Comparison of ENCODE assay signal across 16 cellular contexts in the genomic region with DNA sequence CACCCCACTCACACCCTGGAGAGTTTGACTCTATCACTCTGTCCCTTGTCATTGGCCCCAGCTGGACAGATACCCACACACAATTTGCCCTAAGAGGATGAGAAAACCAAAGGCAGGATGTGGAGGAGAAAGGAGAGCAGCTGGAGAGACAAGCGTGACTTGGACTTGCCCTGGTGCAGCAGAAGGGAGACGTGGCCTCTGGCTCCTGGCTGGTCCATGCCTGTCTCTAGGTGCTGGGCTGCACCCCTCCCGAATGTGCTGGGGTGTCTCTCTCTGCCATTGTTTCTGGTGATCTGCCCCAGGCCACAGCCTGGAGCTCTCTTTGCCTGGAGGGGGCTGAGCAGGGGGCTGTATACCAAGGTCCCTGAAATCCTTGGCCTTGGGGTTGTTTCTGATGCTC.
DNase-seq lines count a peak whose midpoint lies in the region; ATAC-seq and TF ChIP-seq lines count a peak whose summit lies in the region.
"Had no signal": no experiment of that assay in that cellular context is flagged by ENCODE, and none has a peak within 500 bp of the region (broad histone marks: within the 10 kb centered on the region; RNA-seq: fewer than 3 reads in every experiment).

No MANE protein-coding gene starts in this region.

- no peak overlapping the region for H2AFZ ChIP-seq in DND-41 (ENCODE audit: low read depth, low read length)
- H2AFZ ChIP-seq in neural progenitor cell (replicated peaks) = no peak overlapping the region
- H2AFZ ChIP-seq: GM23338 had no signal

- H3K4me1 Mint-ChIP-seq in neural progenitor cell = peaks cover 31% of the 10 kb centered on the region
- H3K4me1 Mint-ChIP-seq: CD8-positive, alpha-beta memory T cell; GM23338 had no signal

- H3K27ac ChIP-seq in heart right ventricle (no peak overlapping the region), DND-41 (ENCODE audit: low read length) (no peak overlapping the region; the same call in 1 of the 2 replicates), neural progenitor cell (no peak overlapping the region)

- H3K4me2 ChIP-seq in DND-41 (ENCODE audit: insufficient read depth, low read length) (no peak overlapping the region), neural progenitor cell (no peak overlapping the region)
- H3K4me2 ChIP-seq: GM23338 had no signal

- H3K9me3 Mint-ChIP-seq in neural progenitor cell = no peaks in the 10 kb centered on the region
- H3K9me3 Mint-ChIP-seq: CD4-positive, alpha-beta T cell; CD8-positive, alpha-beta memory T cell; GM23338; H9 had no signal

- ATAC-seq in Right ventricle myocardium inferior = no peak
- ATAC-seq in heart right ventricle = no peak
- ATAC-seq in DND-41 (ENCODE audit: insufficient read depth, low read depth) = peak; percentile 67
- no peak for ATAC-seq in GM21528 (IDR thresholded peaks at IDR 0.05; ENCODE audit: low FRiP score, unreplicated experiment)
- no peak for ATAC-seq in HG03139 (IDR thresholded peaks at IDR 0.05; ENCODE audit: unreplicated experiment)
- ATAC-seq: GM23338, HCT116 had no signal

- peak overlapping the region; percentile 96 for H3K27ac Mint-ChIP-seq in neural progenitor cell
- H3K27ac Mint-ChIP-seq: CD4-positive, alpha-beta T cell; GM23338; H9 had no signal

- H4K20me1 ChIP-seq in DND-41 (ENCODE audit: insufficient read depth, low read length) (no peaks in the 10 kb centered on the region), neural progenitor cell (ENCODE audit: low read depth) (no peaks in the 10 kb centered on the region)

- H3K9me3 ChIP-seq in heart right ventricle = no peaks in the 10 kb centered on the region
- H3K9me3 ChIP-seq in DND-41 (ENCODE audit: insufficient read depth, low read length, severe bottlenecking) = no peaks in the 10 kb centered on the region
- H3K9me3 ChIP-seq in neural progenitor cell (ENCODE audit: low read depth) = no peaks in the 10 kb centered on the region

- peaks cover 13% of the 10 kb centered on the region for H3K27me3 Mint-ChIP-seq in neural progenitor cell (ENCODE audit: insufficient read depth, low read depth)
- H3K27me3 Mint-ChIP-seq: CD4-positive, alpha-beta T cell had no signal

- H3F3A ChIP-seq in neural progenitor cell (ENCODE audit: low read depth) = no peaks in the 10 kb centered on the region

- TF ChIP-seq CTCF in heart right ventricle (IDR thresholded peaks at IDR 0.05) (no peak), DND-41 (IDR thresholded peaks at IDR 0.05; ENCODE audit: borderline replicate concordance, extremely low read depth, low read length, poor library complexity, severe bottlenecking) (no peak), neural progenitor cell (IDR thresholded peaks at IDR 0.05) (no peak)

- DNase-seq in Right ventricle myocardium inferior (ENCODE audit: missing footprints) (peak; percentile 13), heart right ventricle (no peak), DND-41 (no peak), neural progenitor cell (ENCODE audit: low spot score) (no peak), DMS114 treated with DMSO at 0.1 percent for 48 hours (lab: John Stamatoyannopoulos, UW; ENCODE audit: unreplicated experiment) (no peak)
- DNase-seq: CD4-positive, alpha-beta T cell; CD8-positive, alpha-beta memory T cell; DMS 273 treated with DMSO at 0.1 percent for 48 hours; DMS53; DMS79 treated with DMSO at 0.1 percent for 48 hours; H9 had no signal

- WGBS in heart right ventricle, 2 donors = 58 to 69% methylated on average over 3 of the region's 3 CpGs

- no peaks in the 10 kb centered on the region for H3K4me1 ChIP-seq in heart right ventricle
- no peaks in the 10 kb centered on the region for H3K4me1 ChIP-seq in DND-41 (ENCODE audit: insufficient read depth, low read length)
- H3K4me1 ChIP-seq in neural progenitor cell = peaks cover 12% of the 10 kb centered on the region

- H3K4me3 ChIP-seq in heart right ventricle (no peak overlapping the region), DND-41 (ENCODE audit: low read depth in 1 of 2, low read length in 2 of 2) (no peak overlapping the region), neural progenitor cell (no peak overlapping the region)
- H3K4me3 ChIP-seq: GM23338 had no signal

- H3K79me2 ChIP-seq in DND-41 (ENCODE audit: insufficient read depth, low read length) = no peaks in the 10 kb centered on the region
- H3K79me2 ChIP-seq in neural progenitor cell (ENCODE audit: low read depth) = no peaks in the 10 kb centered on the region

- peaks cover 0 to 46% (median 9%) of the 10 kb centered on the region in 7 donors for H3K27me3 ChIP-seq in heart right ventricle
- H3K27me3 ChIP-seq in DND-41 (ENCODE audit: insufficient read depth, low read length, poor library complexity) = no peaks in the 10 kb centered on the region
- no peaks in the 10 kb centered on the region for H3K27me3 ChIP-seq in neural progenitor cell

- H3K36me3 Mint-ChIP-seq in neural progenitor cell = no peaks in the 10 kb centered on the region
- H3K36me3 Mint-ChIP-seq: CD14-positive monocyte; CD8-positive, alpha-beta memory T cell had no signal

- H3K4me3 Mint-ChIP-seq in neural progenitor cell = no peak overlapping the region
- H3K4me3 Mint-ChIP-seq: CD4-positive, alpha-beta T cell; CD8-positive, alpha-beta memory T cell; GM23338; H9 had no signal

- no peaks in the 10 kb centered on the region for H3K36me3 ChIP-seq in heart right ventricle
- no peaks in the 10 kb centered on the region for H3K36me3 ChIP-seq in DND-41 (ENCODE audit: insufficient read depth, low read length)
- no peaks in the 10 kb centered on the region for H3K36me3 ChIP-seq in neural progenitor cell

- H3K9ac ChIP-seq in DND-41 (ENCODE audit: low read depth, low read length) (no peak overlapping the region), neural progenitor cell (no peak overlapping the region)

- intact Hi-C loops in Right ventricle myocardium inferior (cut with DNase I) (no loop called here), heart right ventricle (cut with DNase I) (no loop called here)
